In genomic region chr9:34647084-34647403, GRCh38 we compare ENCODE assay signal across 8 cellular contexts. TPM values are rescaled to one million over a fixed set of nuclear protein-coding genes. Genes with fewer than 3 reads are reported as not detected.
A peak's percentile ranks its signal among the peaks of the same experiment; 100 is the strongest.
DNase-seq lines count a peak whose midpoint lies in the region; ATAC-seq and TF ChIP-seq lines count a peak whose summit lies in the region.

No MANE protein-coding gene starts in this region.

- H3K9me2 ChIP-seq in PC-3 (replicated peaks; ENCODE audit: low read length) = no peaks in the 10 kb centered on the region

- BruUV-seq in PC-3 (replicated peaks; lab: Mats Ljungman, UMichigan) = no TSS peak

- H3K27me3 ChIP-seq in PC-3 (ENCODE audit: low read length) (no peaks in the 10 kb centered on the region), esophagus (ENCODE audit: control insufficient read depth in 1 of 2, insufficient read depth in 2 of 2, low read length in 2 of 2) (no peaks in the 10 kb centered on the region)

- CTCF ChIA-PET in PC-3 (lab: Charles Lee) = interaction anchor here (0.6 to 1.6 kb wide), 4 partner anchors 9 to 55 kb away, joined by 3 to 5 read pairs (median 3); partner anchors contain the start of gene SIGMAR1

- DNase-seq in PC-3 (no peak), posterior vena cava (ENCODE audit: low spot score) (peak; percentile 66), NCI-H526 treated with DMSO at 0.1 percent for 48 hours (lab: John Stamatoyannopoulos, UW) (no peak), kidney glomerular epithelial cell (lab: John Stamatoyannopoulos, UW) (no peak), germinal center (ENCODE audit: low spot score) (no peak)

- no peaks in the 10 kb centered on the region for H4K20me1 ChIP-seq in PC-3 (ENCODE audit: low read length)

- 3 to 5% methylated on average over 8 of the region's 8 CpGs for WGBS in esophagus, 2 donors

- peak overlapping the region; percentile 77 for H3K9ac ChIP-seq in PC-3 (ENCODE audit: low read length)

- H3K4me1 ChIP-seq in PC-3 (ENCODE audit: insufficient read depth, low read length) = peaks cover 17% of the 10 kb centered on the region; the same call in 1 of the 2 replicates
- H3K4me1 ChIP-seq in esophagus (ENCODE audit: control insufficient read depth in 2 of 2, insufficient read depth in 2 of 2, low read length in 1 of 2) = peaks cover 12 to 16% of the 10 kb centered on the region in 2 donors

- TF ChIP-seq CTCF in PC-3 (conservative IDR thresholded peaks at IDR 0.05; ENCODE audit: low read depth, low read length) = no peak

- peak overlapping the region; percentile 68 for H3K4me3 ChIP-seq in GM08714 (ENCODE audit: low read length)
- H3K4me3 ChIP-seq in PC-3 (ENCODE audit: low read length) = peak overlapping the region; percentile 81
- peak overlapping the region; percentile 72 to 80 for H3K4me3 ChIP-seq in esophagus (ENCODE audit: low read depth in 1 of 2, low read length in 2 of 2)

- no peaks in the 10 kb centered on the region for H3K9me3 ChIP-seq in PC-3 (ENCODE audit: low read length)
- no peaks in the 10 kb centered on the region for H3K9me3 ChIP-seq in esophagus (ENCODE audit: control insufficient read depth in 2 of 2, insufficient read depth in 1 of 2, low read depth in 1 of 2, low read length in 1 of 2)

- peak overlapping the region; percentile 67 for H2AFZ ChIP-seq in PC-3 (ENCODE audit: low read length)

- ATAC-seq in PC-3 (no peak), GM19463 (IDR thresholded peaks at IDR 0.05; ENCODE audit: unreplicated experiment) (no peak)

- H3K79me2 ChIP-seq in PC-3 (ENCODE audit: low read length) = peaks cover 10% of the 10 kb centered on the region; the same call in 1 of the 2 replicates

- H3K27ac ChIP-seq in PC-3 (ENCODE audit: low read length) (no peak overlapping the region), esophagus (ENCODE audit: low read depth in 2 of 2, low read length in 1 of 2) (peak overlapping the region; percentile 81 to 86)

- POLR2A ChIA-PET in PC-3 (lab: Charles Lee; ENCODE audit: unreplicated experiment) = no interaction called here

- H3F3A ChIP-seq in PC-3 (ENCODE audit: low read length, unreplicated experiment) = no peaks in the 10 kb centered on the region

- intact Hi-C loops in PC-3 (cut with micrococcal nuclease) = no loop called here
- intact Hi-C loops in posterior vena cava (cut with DNase I) = no loop called here

- peak overlapping the region; percentile 92 for H3K4me2 ChIP-seq in PC-3 (ENCODE audit: low read length)

- no peaks in the 10 kb centered on the region for H3K36me3 ChIP-seq in PC-3 (ENCODE audit: low read depth, low read length)
- H3K36me3 ChIP-seq in esophagus (ENCODE audit: control insufficient read depth in 2 of 2, insufficient read depth in 2 of 2, low read length in 1 of 2) = peaks cover 0 to 16% of the 10 kb centered on the region in 2 donors

RNA-seq across cellular contexts. Expression of gene GALT, which starts 0.6 kb away (rescaled TPM):
- total RNA-seq in PC-3 (2014; rRNA removed) (7.6 and 9.8 TPM in 2 replicates), posterior vena cava (10 to 100 TPM; 22.2 to 33.0 TPM)
- polyA plus RNA-seq in esophagus = 10 to 100 TPM; 16.6 to 27.3 TPM

RNA-seq across cellular contexts. Expression of gene IL11RA, which starts 4.9 kb away (rescaled TPM):
- total RNA-seq in PC-3 (2014; rRNA removed) (8.3 and 8.7 TPM in 2 replicates), posterior vena cava (10 to 100 TPM; 12.6 to 34.2 TPM)
- 10 to 100 TPM in 1 of 2 donors, 1 to 10 TPM in 1; 7.1 to 10.7 TPM for polyA plus RNA-seq in esophagus

RNA-seq across cellular contexts. Expression of gene SIGMAR1, which starts 9.5 kb away (rescaled TPM):
- total RNA-seq in PC-3 (2014; rRNA removed) (96.7 and 97.8 TPM in 2 replicates), posterior vena cava (10 to 100 TPM; 38.1 to 48.5 TPM)
- 10 to 100 TPM; 42.1 to 68.5 TPM for polyA plus RNA-seq in esophagus

RNA-seq across cellular contexts. Expression of gene CCL27, which starts 15.4 kb away (rescaled TPM):
- not detected in 2 replicates for total RNA-seq in PC-3 (2014; rRNA removed)
- polyA plus RNA-seq in esophagus = under 1 TPM; 0.16 to 0.58 TPM
- under 1 TPM in 1 of 2 donors, not detected in 1; 0.33 TPM for total RNA-seq in posterior vena cava

RNA-seq across cellular contexts. Expression of gene ARID3C, which starts 18.2 kb away (rescaled TPM):
- total RNA-seq in PC-3 (2014; rRNA removed) (0.23 TPM in 1 of 2 replicates, not detected in the other), posterior vena cava (not detected)
- not detected for polyA plus RNA-seq in esophagus
